ENCODE assay signal across 8 cellular contexts in genomic region chr3:108477511-108478147, GRCh38. TPM values are rescaled to one million over a fixed set of nuclear protein-coding genes. Genes with fewer than 3 reads are reported as not detected.
A peak's percentile ranks its signal among the peaks of the same experiment; 100 is the strongest.
DNase-seq lines count a peak whose midpoint lies in the region; ATAC-seq, FAIRE-seq and TF ChIP-seq lines count a peak whose summit lies in the region.

No MANE protein-coding gene starts in this region.

- ATAC-seq in HG02763 (IDR thresholded peaks at IDR 0.05; ENCODE audit: unreplicated experiment) (peak; percentile 56), body of pancreas (peak; percentile 84), GM19397 (IDR thresholded peaks at IDR 0.05; ENCODE audit: unreplicated experiment) (no peak)

- intact Hi-C loops in body of pancreas (cut with DNase I), result no loop called here

- H3K27me3 ChIP-seq in GM06990 (replicated peaks; ENCODE audit: control insufficient read depth, insufficient read depth, low read length) (no peaks in the 10 kb centered on the region; the same call in 1 of the 2 replicates), body of pancreas (no peaks in the 10 kb centered on the region)

- H3K27ac ChIP-seq in body of pancreas, result no peak overlapping the region

- peaks cover 8% of the 10 kb centered on the region for H3K4me1 ChIP-seq in body of pancreas

- H3K36me3 ChIP-seq in GM06990 (ENCODE audit: control insufficient read depth, insufficient read depth, low read length), result no peaks in the 10 kb centered on the region
- no peaks in the 10 kb centered on the region for H3K36me3 ChIP-seq in body of pancreas (replicated peaks in 1 of 2; ENCODE audit: insufficient read depth in 1 of 2, low read depth in 2 of 2)

- FAIRE-seq in TTC549 (lab: Jason Lieb, UNC) (peak; percentile 87), islet of Langerhans (lab: Jason Lieb, UNC) (peak; percentile 94)

- TF ChIP-seq CTCF in GM06990 (IDR thresholded peaks at IDR 0.05; ENCODE audit: insufficient read depth, low read length, poor library complexity, severe bottlenecking), result peak; percentile 67
- peak; percentile 44 to 77 (median 74) for TF ChIP-seq CTCF in body of pancreas (IDR thresholded peaks at IDR 0.05)

- H3K4me3 ChIP-seq in GM06990 (replicated peaks; ENCODE audit: low read depth, low read length) (no peak overlapping the region), body of pancreas (no peak overlapping the region)

- WGBS in body of pancreas, 2 donors, result 17 to 22% methylated on average over 4 of the region's 4 CpGs

- no peak for TF ChIP-seq POLR2A in body of pancreas (IDR thresholded peaks at IDR 0.05)

- H3K9me3 ChIP-seq in body of pancreas, result no peaks in the 10 kb centered on the region

- DNase-seq in GM06990 (ENCODE audit: extremely low read depth, insufficient read length), result no peak
- DNase-seq in NCI-H2107 (lab: John Stamatoyannopoulos, UW), result peak; percentile 41
- DNase-seq in body of pancreas, result peak; percentile 54 to 67 (median 60)
- peak; percentile 50 for DNase-seq in stimulated activated CD4-positive, alpha-beta T cell treated with anti-CD3 and anti-CD28 coated beads, Interleukin-2, amount 100 ng/mL, for 4 hours (ENCODE audit: low read depth)

RNA-seq across cellular contexts. Expression of gene MYH15, which starts 32.8 kb away (rescaled TPM):
- not detected for total RNA-seq in body of pancreas
